In genomic region chr6:53796791-53797190, GRCh38 we compare ENCODE assay signal across 11 cellular contexts. TPM values are rescaled to one million over a fixed set of nuclear protein-coding genes. Genes with fewer than 3 reads are reported as not detected.
DNase-seq lines count a peak whose midpoint lies in the region; ATAC-seq and TF ChIP-seq lines count a peak whose summit lies in the region.
"Had no signal": no experiment of that assay in that cellular context is flagged by ENCODE, and none has a peak within 500 bp of the region (broad histone marks: within the 10 kb centered on the region; RNA-seq: fewer than 3 reads in every experiment).

No MANE protein-coding gene starts in this region.

- H3K36me3 ChIP-seq in GM23338 (ENCODE audit: insufficient read depth) (no peaks in the 10 kb centered on the region), fibroblast of lung (ENCODE audit: control insufficient read depth, insufficient read depth, low read length) (no peaks in the 10 kb centered on the region)
- H3K36me3 ChIP-seq: gastroesophageal sphincter had no signal

- H3F3A ChIP-seq in GM23338 (replicated peaks; ENCODE audit: low read depth), result 0 out of 2 replicates have a peak, but pooled peaks cover 3% of the 10 kb centered on the region

- H3K27ac ChIP-seq in GM23338 (ENCODE audit: low read depth) (no peak overlapping the region), VCaP (peak overlapping the region; percentile 82), fibroblast of lung (ENCODE audit: insufficient read depth, low read length) (no peak overlapping the region)

- POLR2A ChIA-PET in activated CD8-positive, alpha-beta T cell treated with anti-CD3 and anti-CD28 coated beads for 36 hours (lab: Charles Lee), result interaction anchor here (0.9 to 2.4 kb wide), 4 partner anchors 9 to 144 kb away, joined by 3 to 6 read pairs (median 4); no protein-coding TSS in a partner anchor

- H3K9me3 Mint-ChIP-seq in GM23338, result no peaks in the 10 kb centered on the region; the same call in 2 of the 3 replicates
- H3K9me3 Mint-ChIP-seq in activated CD8-positive, alpha-beta T cell treated with anti-CD3 and anti-CD28 coated beads for 36 hours, result no peaks in the 10 kb centered on the region
- H3K9me3 Mint-ChIP-seq: stimulated activated naive CD8-positive, alpha-beta T cell treated with anti-CD3 and anti-CD28 coated beads, Interleukin-15, amount 100 ng/mL, for 72 hours; T-helper 1 cell treated with Interleukin-12 subunit alpha and Interleukin-12 subunit beta and Interleukin-4 antibody, amounts not matched to agents 30 μg/mL and 1 μg/mL, for 36 hours had no signal

- H3K27me3 Mint-ChIP-seq in GM23338 (ENCODE audit: insufficient read depth, low read depth, poor library complexity), result peaks cover 17% of the 10 kb centered on the region
- H3K27me3 Mint-ChIP-seq in activated CD8-positive, alpha-beta T cell treated with anti-CD3 and anti-CD28 coated beads for 36 hours, result peaks cover 17% of the 10 kb centered on the region

- DNase-seq in GM23338 (ENCODE audit: low spot score), result no peak
- peak in 1 of 2 donors; percentile 36 for DNase-seq in fibroblast of lung (ENCODE audit: low read depth in 2 of 2)
- no peak for DNase-seq in retinal pigment epithelial cell (ENCODE audit: low read depth)
- DNase-seq in activated CD8-positive, alpha-beta T cell treated with anti-CD3 and anti-CD28 coated beads for 36 hours, result no peak
- no peak for DNase-seq in NCI-H1436 treated with DMSO at 0.1 percent for 48 hours (lab: John Stamatoyannopoulos, UW)
- DNase-seq in activated naive CD4-positive, alpha-beta T cell treated with anti-CD3 and anti-CD28 coated beads, Interleukin-2, amount 50 U/mL, for 16 hours, result no peak
- no peak for DNase-seq in DMS 273 (lab: John Stamatoyannopoulos, UW; ENCODE audit: unreplicated experiment)

- H3K4me1 ChIP-seq in GM23338 (ENCODE audit: insufficient read depth) (peaks cover 6% of the 10 kb centered on the region), fibroblast of lung (ENCODE audit: control insufficient read depth, extremely low read depth, insufficient read depth, low read length) (peaks cover 2% of the 10 kb centered on the region)

- H3K27ac Mint-ChIP-seq in GM23338, result no peak overlapping the region
- H3K27ac Mint-ChIP-seq in activated CD8-positive, alpha-beta T cell treated with anti-CD3 and anti-CD28 coated beads for 36 hours, result no peak overlapping the region
- H3K27ac Mint-ChIP-seq: stimulated activated naive CD8-positive, alpha-beta T cell treated with anti-CD3 and anti-CD28 coated beads, Interleukin-15, amount 100 ng/mL, for 72 hours; T-helper 1 cell treated with Interleukin-12 subunit alpha and Interleukin-12 subunit beta and Interleukin-4 antibody, amounts not matched to agents 30 μg/mL and 1 μg/mL, for 36 hours had no signal

- intact Hi-C loops in activated CD8-positive, alpha-beta T cell treated with anti-CD3 and anti-CD28 coated beads for 36 hours (cut with micrococcal nuclease), result loop anchor here (10.0 kb wide), 1 partner anchor 158 kb away; no protein-coding TSS in a partner anchor

- H3K4me3 Mint-ChIP-seq in GM23338, result peak overlapping the region; percentile 96
- H3K4me3 Mint-ChIP-seq in activated CD8-positive, alpha-beta T cell treated with anti-CD3 and anti-CD28 coated beads for 36 hours, result no peak overlapping the region

- no peaks in the 10 kb centered on the region for H3K9me2 ChIP-seq in GM23338 (ENCODE audit: insufficient read depth)

- ATAC-seq in GM23338, result no peak
- no peak for ATAC-seq in activated CD8-positive, alpha-beta T cell treated with anti-CD3 and anti-CD28 coated beads for 36 hours
- ATAC-seq: gastroesophageal sphincter; stimulated activated naive CD8-positive, alpha-beta T cell treated with anti-CD3 and anti-CD28 coated beads, Interleukin-15, amount 100 ng/mL, for 72 hours had no signal

- H3K79me2 ChIP-seq in GM23338 (replicated peaks; ENCODE audit: insufficient read depth) (peaks cover 59% of the 10 kb centered on the region), fibroblast of lung (ENCODE audit: control insufficient read depth, insufficient read depth, low read length) (peaks cover 11% of the 10 kb centered on the region)

- H3K27me3 ChIP-seq in GM23338 (ENCODE audit: insufficient read depth) (peaks cover 23% of the 10 kb centered on the region), fibroblast of lung (ENCODE audit: control insufficient read depth, insufficient read depth, low read length) (no peaks in the 10 kb centered on the region)
- H3K27me3 ChIP-seq: gastroesophageal sphincter had no signal

- CTCF ChIA-PET in activated CD8-positive, alpha-beta T cell treated with anti-CD3 and anti-CD28 coated beads for 36 hours (lab: Charles Lee), result no interaction called here

- peak overlapping the region; percentile 99 for H3K4me2 ChIP-seq in GM23338
- H3K4me2 ChIP-seq in fibroblast of lung (ENCODE audit: extremely low read depth, insufficient read depth, low read length), result peak overlapping the region; percentile 95

- H3K4me3 ChIP-seq in GM23338 (peak overlapping the region; percentile 98), fibroblast of lung (replicated peaks in 1 of 4; ENCODE audit: control extremely low read depth in 1 of 4, insufficient read depth in 1 of 4, low read depth in 3 of 4, low read length in 4 of 4) (peak overlapping the region in 2 of 4 experiments; percentile 83 to 97), retinal pigment epithelial cell (ENCODE audit: low read length) (peak overlapping the region; percentile 84)

- no peaks in the 10 kb centered on the region; the same call in 2 of the 3 replicates for H3K36me3 Mint-ChIP-seq in GM23338 (ENCODE audit: low read depth)
- H3K36me3 Mint-ChIP-seq in activated CD8-positive, alpha-beta T cell treated with anti-CD3 and anti-CD28 coated beads for 36 hours (ENCODE audit: low read depth), result no peaks in the 10 kb centered on the region

- peaks cover 15% of the 10 kb centered on the region for H4K20me1 ChIP-seq in GM23338 (replicated peaks; ENCODE audit: insufficient read depth)
- no peaks in the 10 kb centered on the region for H4K20me1 ChIP-seq in fibroblast of lung (ENCODE audit: control insufficient read depth, extremely low read depth, insufficient read depth, low read length)

- H3K9ac ChIP-seq in fibroblast of lung (ENCODE audit: insufficient read depth, low read length), result no peak overlapping the region

- TF ChIP-seq CTCF in GM23338 (conservative IDR thresholded peaks at IDR 0.05; ENCODE audit: low read depth in 2 of 2) (no peak), VCaP (conservative IDR thresholded peaks at IDR 0.05) (no peak), fibroblast of lung (conservative IDR thresholded peaks at IDR 0.05 in 1 of 2, IDR thresholded peaks at IDR 0.05 in 1 of 2; ENCODE audit: low read depth in 1 of 2, low read length in 2 of 2) (no peak), retinal pigment epithelial cell (conservative IDR thresholded peaks at IDR 0.05; ENCODE audit: low read depth, low read length) (no peak)
- no peak for TF ChIP-seq CTCF in activated CD8-positive, alpha-beta T cell treated with anti-CD3 and anti-CD28 coated beads for 36 hours (IDR thresholded peaks at IDR 0.05)

- no peaks in the 10 kb centered on the region for H3K9me3 ChIP-seq in fibroblast of lung (ENCODE audit: control insufficient read depth, insufficient read depth, low read depth, low read length)
- H3K9me3 ChIP-seq: gastroesophageal sphincter had no signal

- no peak overlapping the region for H2AFZ ChIP-seq in GM23338
- no peak overlapping the region for H2AFZ ChIP-seq in fibroblast of lung (ENCODE audit: low read length)

- peaks cover 28% of the 10 kb centered on the region for H3K4me1 Mint-ChIP-seq in GM23338
- peaks cover 14% of the 10 kb centered on the region for H3K4me1 Mint-ChIP-seq in activated CD8-positive, alpha-beta T cell treated with anti-CD3 and anti-CD28 coated beads for 36 hours (ENCODE audit: low read depth)

TF ChIP-seq in GM23338, 12 proteins besides CTCF, POLR2A, EP300 and RAD21:
- TF ChIP-seq EZH2 (IDR thresholded peaks at IDR 0.05; ENCODE audit: low read depth, unreplicated experiment) (no peak), ZNF331 (CRISPR knock-in tag; IDR thresholded peaks at IDR 0.05; ENCODE audit: low read depth) (no peak), ZNF114 (CRISPR knock-in tag; IDR thresholded peaks at IDR 0.05) (no peak)
- TF ChIP-seq, protein P1, sequence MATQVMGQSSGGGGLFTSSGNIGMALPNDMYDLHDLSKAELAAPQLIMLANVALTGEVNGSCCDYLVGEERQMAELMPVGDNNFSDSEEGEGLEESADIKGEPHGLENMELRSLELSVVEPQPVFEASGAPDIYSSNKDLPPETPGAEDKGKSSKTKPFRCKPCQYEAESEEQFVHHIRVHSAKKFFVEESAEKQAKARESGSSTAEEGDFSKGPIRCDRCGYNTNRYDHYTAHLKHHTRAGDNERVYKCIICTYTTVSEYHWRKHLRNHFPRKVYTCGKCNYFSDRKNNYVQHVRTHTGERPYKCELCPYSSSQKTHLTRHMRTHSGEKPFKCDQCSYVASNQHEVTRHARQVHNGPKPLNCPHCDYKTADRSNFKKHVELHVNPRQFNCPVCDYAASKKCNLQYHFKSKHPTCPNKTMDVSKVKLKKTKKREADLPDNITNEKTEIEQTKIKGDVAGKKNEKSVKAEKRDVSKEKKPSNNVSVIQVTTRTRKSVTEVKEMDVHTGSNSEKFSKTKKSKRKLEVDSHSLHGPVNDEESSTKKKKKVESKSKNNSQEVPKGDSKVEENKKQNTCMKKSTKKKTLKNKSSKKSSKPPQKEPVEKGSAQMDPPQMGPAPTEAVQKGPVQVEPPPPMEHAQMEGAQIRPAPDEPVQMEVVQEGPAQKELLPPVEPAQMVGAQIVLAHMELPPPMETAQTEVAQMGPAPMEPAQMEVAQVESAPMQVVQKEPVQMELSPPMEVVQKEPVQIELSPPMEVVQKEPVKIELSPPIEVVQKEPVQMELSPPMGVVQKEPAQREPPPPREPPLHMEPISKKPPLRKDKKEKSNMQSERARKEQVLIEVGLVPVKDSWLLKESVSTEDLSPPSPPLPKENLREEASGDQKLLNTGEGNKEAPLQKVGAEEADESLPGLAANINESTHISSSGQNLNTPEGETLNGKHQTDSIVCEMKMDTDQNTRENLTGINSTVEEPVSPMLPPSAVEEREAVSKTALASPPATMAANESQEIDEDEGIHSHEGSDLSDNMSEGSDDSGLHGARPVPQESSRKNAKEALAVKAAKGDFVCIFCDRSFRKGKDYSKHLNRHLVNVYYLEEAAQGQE (IDR thresholded peaks at IDR 0.05; ENCODE audit: unreplicated experiment), result no peak

RNA-seq across cellular contexts. Expression of gene LRRC1, which starts 2.0 kb away (rescaled TPM):
- total RNA-seq in GM23338 (2014; rRNA removed; shearing (Covaris generic)), result 16.6 and 18.6 TPM in 2 replicates
- polyA plus RNA-seq in GM23338 (2016; fragmentation: Nextera tagmentation; extraction: Ambion mirVana), result 11.3 TPM in 2 replicates
- total RNA-seq in fibroblast of lung, result 7.2 and 12.1 TPM in 2 replicates
- 3.8 and 9.3 TPM in 2 replicates for polyA plus RNA-seq in fibroblast of lung
- 3.1 and 6.3 TPM in 2 replicates for polyA plus RNA-seq in fibroblast of lung (2012)
- polyA minus RNA-seq in fibroblast of lung (ENCODE audit: low replicate concordance), result 2.9 and 6.0 TPM in 2 replicates
- total RNA-seq in activated CD8-positive, alpha-beta T cell treated with anti-CD3 and anti-CD28 coated beads for 36 hours, result 1 to 10 TPM; 1.9 to 2.5 TPM
